ENCODE assay signal across 9 cellular contexts in the genomic region with DNA sequence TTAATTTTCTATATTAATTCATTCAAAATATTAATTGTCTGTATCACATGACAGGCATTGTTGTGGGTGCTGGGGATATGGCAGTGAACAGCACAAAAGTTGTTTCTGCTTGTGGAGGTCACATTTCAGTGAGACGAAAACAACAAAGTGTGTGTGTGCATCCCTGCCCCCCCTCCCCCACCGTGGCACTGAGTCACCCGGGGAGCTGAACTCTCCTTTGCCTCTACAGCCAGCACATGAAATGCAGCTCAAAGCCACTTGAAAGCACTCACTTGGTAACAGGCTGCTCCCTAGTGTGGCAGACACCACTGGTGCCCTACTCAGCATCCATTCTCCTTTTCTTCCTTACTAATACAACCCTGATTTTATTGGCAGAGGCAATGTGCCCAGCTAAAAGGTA. TPM values are rescaled to one million over a fixed set of nuclear protein-coding genes. Genes with fewer than 3 reads are reported as not detected.
DNase-seq lines count a peak whose midpoint lies in the region; ATAC-seq and TF ChIP-seq lines count a peak whose summit lies in the region.
"Had no signal": no experiment of that assay in that cellular context is flagged by ENCODE, and none has a peak within 500 bp of the region (broad histone marks: within the 10 kb centered on the region; RNA-seq: fewer than 3 reads in every experiment).

No MANE protein-coding gene starts in this region.

- H3K27me3 Mint-ChIP-seq in CD8-positive, alpha-beta T cell (ENCODE audit: low read depth): peaks cover 8% of the 10 kb centered on the region
- peaks cover 13% of the 10 kb centered on the region for H3K27me3 Mint-ChIP-seq in neural progenitor cell (ENCODE audit: insufficient read depth, low read depth)
- H3K27me3 Mint-ChIP-seq in type B pancreatic cell: peaks cover 20% of the 10 kb centered on the region

- CTCF ChIA-PET in CD8-positive, alpha-beta T cell (lab: Charles Lee): no interaction called here

- no peak for TF ChIP-seq CTCF in CD8-positive, alpha-beta T cell (IDR thresholded peaks at IDR 0.05)
- TF ChIP-seq CTCF in neural progenitor cell (IDR thresholded peaks at IDR 0.05): no peak
- TF ChIP-seq CTCF in type B pancreatic cell (conservative IDR thresholded peaks at IDR 0.05): no peak

- H4K20me1 ChIP-seq in neural progenitor cell (ENCODE audit: low read depth): no peaks in the 10 kb centered on the region

- H3K4me3 ChIP-seq in CD8-positive, alpha-beta T cell (ENCODE audit: low read depth, low read length): no peak overlapping the region
- H3K4me3 ChIP-seq in neural progenitor cell: no peak overlapping the region

- H3K27me3 ChIP-seq in CD8-positive, alpha-beta T cell (ENCODE audit: insufficient read depth, low read length): no peaks in the 10 kb centered on the region
- no peaks in the 10 kb centered on the region for H3K27me3 ChIP-seq in neural progenitor cell

- H3K9me3 ChIP-seq in CD8-positive, alpha-beta T cell (ENCODE audit: low read length): no peaks in the 10 kb centered on the region
- no peaks in the 10 kb centered on the region for H3K9me3 ChIP-seq in neural progenitor cell (ENCODE audit: low read depth)

- no peak overlapping the region for H3K4me2 ChIP-seq in neural progenitor cell

- no peak overlapping the region for H3K27ac ChIP-seq in CD8-positive, alpha-beta T cell (ENCODE audit: low read depth, low read length)
- no peak overlapping the region for H3K27ac ChIP-seq in neural progenitor cell

- intact Hi-C loops in CD8-positive, alpha-beta T cell (cut with DNase I, micrococcal nuclease): no loop called here

- peak in 5 of 7 experiments; percentile 20 to 49 (median 34) for DNase-seq in CD8-positive, alpha-beta T cell
- DNase-seq in NCI-H2107 (lab: John Stamatoyannopoulos, UW) (peak; percentile 18), neural progenitor cell (ENCODE audit: low spot score) (no peak), SIG-M5 (lab: John Stamatoyannopoulos, UW) (no peak), HUDEP-2 (lab: John Stamatoyannopoulos, UW; ENCODE audit: unreplicated experiment in 76 of 76) (no peak), NCI-H1048 (lab: John Stamatoyannopoulos, UW) (no peak), type B pancreatic cell (ENCODE audit: extremely low spot score, unreplicated experiment) (no peak)
- DNase-seq in activated effector memory CD4-positive, alpha-beta T cell treated with anti-CD3 and anti-CD28 coated beads, Interleukin-2, amount 50 U/mL, for 16 hours: peak; percentile 71

- POLR2A ChIA-PET in CD8-positive, alpha-beta T cell (lab: Charles Lee): no interaction called here

- H3K79me2 ChIP-seq in neural progenitor cell (ENCODE audit: low read depth): no peaks in the 10 kb centered on the region

- H3F3A ChIP-seq in neural progenitor cell (ENCODE audit: low read depth): peaks cover 17% of the 10 kb centered on the region

- peak; percentile 38 for ATAC-seq in CD8-positive, alpha-beta T cell

- H3K9ac ChIP-seq in neural progenitor cell: no peak overlapping the region

- H3K9me3 Mint-ChIP-seq in CD8-positive, alpha-beta T cell: no peaks in the 10 kb centered on the region
- H3K9me3 Mint-ChIP-seq in neural progenitor cell (no peaks in the 10 kb centered on the region), type B pancreatic cell (no peaks in the 10 kb centered on the region)
- H3K9me3 Mint-ChIP-seq: nephron had no signal

- H3K27ac Mint-ChIP-seq in CD8-positive, alpha-beta T cell: no peak overlapping the region
- H3K27ac Mint-ChIP-seq in neural progenitor cell (no peak overlapping the region), type B pancreatic cell (no peak overlapping the region)
- H3K27ac Mint-ChIP-seq: nephron had no signal

- no peaks in the 10 kb centered on the region for H3K36me3 ChIP-seq in CD8-positive, alpha-beta T cell (ENCODE audit: insufficient read depth, low read length)
- no peaks in the 10 kb centered on the region for H3K36me3 ChIP-seq in neural progenitor cell

- peaks cover 4% of the 10 kb centered on the region for H3K4me1 Mint-ChIP-seq in CD8-positive, alpha-beta T cell (ENCODE audit: low read depth)
- peaks cover 3% of the 10 kb centered on the region for H3K4me1 Mint-ChIP-seq in neural progenitor cell
- H3K4me1 Mint-ChIP-seq in type B pancreatic cell (ENCODE audit: unreplicated experiment): no peaks in the 10 kb centered on the region
- H3K4me1 Mint-ChIP-seq: nephron had no signal

- H2AFZ ChIP-seq in neural progenitor cell (replicated peaks): peak overlapping the region; percentile 26

- no peak overlapping the region for H3K4me3 Mint-ChIP-seq in CD8-positive, alpha-beta T cell
- H3K4me3 Mint-ChIP-seq in neural progenitor cell (no peak overlapping the region), type B pancreatic cell (no peak overlapping the region)
- H3K4me3 Mint-ChIP-seq: nephron had no signal

- no peaks in the 10 kb centered on the region for H3K4me1 ChIP-seq in CD8-positive, alpha-beta T cell (ENCODE audit: insufficient read depth, low read length)
- H3K4me1 ChIP-seq in neural progenitor cell: no peaks in the 10 kb centered on the region

- no peaks in the 10 kb centered on the region for H3K36me3 Mint-ChIP-seq in CD8-positive, alpha-beta T cell
- H3K36me3 Mint-ChIP-seq in neural progenitor cell (no peaks in the 10 kb centered on the region), type B pancreatic cell (no peaks in the 10 kb centered on the region)

RNA-seq across cellular contexts. Expression of a gene that starts 16.9 kb away (rescaled TPM):
- total RNA-seq in CD8-positive, alpha-beta T cell: under 1 TPM; 0.71 to 0.72 TPM
- total RNA-seq in neural progenitor cell (ENCODE audit: low replicate concordance) (16.4 and 24.9 TPM in 2 replicates), type B pancreatic cell (ENCODE audit: low replicate concordance) (38.1 and 41.8 TPM in 2 replicates)

RNA-seq across cellular contexts. Expression of a gene that starts 21.9 kb away (rescaled TPM):
- under 1 TPM; 0.22 to 0.28 TPM for total RNA-seq in CD8-positive, alpha-beta T cell
- total RNA-seq in neural progenitor cell (ENCODE audit: low replicate concordance) (2.5 and 7.2 TPM in 2 replicates), type B pancreatic cell (ENCODE audit: low replicate concordance) (9.9 and 11.3 TPM in 2 replicates)

RNA-seq across cellular contexts. Expression of a gene that starts 40.6 kb away (rescaled TPM):
- 10 to 100 TPM; 40.0 to 42.6 TPM for total RNA-seq in CD8-positive, alpha-beta T cell
- total RNA-seq in neural progenitor cell (ENCODE audit: low replicate concordance) (144 and 200 TPM in 2 replicates), type B pancreatic cell (ENCODE audit: low replicate concordance) (248 and 307 TPM in 2 replicates)

RNA-seq across cellular contexts. Expression of a gene that starts 44.9 kb away (rescaled TPM):
- total RNA-seq in CD8-positive, alpha-beta T cell: 1 to 10 TPM; 6.0 to 6.5 TPM
- total RNA-seq in neural progenitor cell (ENCODE audit: low replicate concordance) (15.8 and 38.6 TPM in 2 replicates), type B pancreatic cell (ENCODE audit: low replicate concordance) (19.1 and 23.6 TPM in 2 replicates)

Comparison
In these comparisons a context has a peak if more than half of its experiments do, and no peak if none do; other contexts are left out.
1. DNase-seq: peak in CD8-positive, alpha-beta T cell (5 of 7), NCI-H2107 (single experiment) and activated effector memory CD4-positive, alpha-beta T cell treated with anti-CD3 and anti-CD28 coated beads, Interleukin-2, amount 50 U/mL, for 16 hours (single experiment); none in neural progenitor cell (single experiment), SIG-M5 (single experiment), HUDEP-2 (0 of 76), NCI-H1048 (single experiment) and type B pancreatic cell (single experiment).
2. RNA of a gene that starts 16.9 kb away (total RNA-seq): 38.1 to 41.8 TPM in type B pancreatic cell and 16.4 to 24.9 TPM in neural progenitor cell; 0.71 to 0.72 TPM in CD8-positive, alpha-beta T cell; every median in the first group is over 10 times any median in the second.